1 cellular context compared by ENCODE assay signal in genomic region chr16:50066482-50067289, GRCh38.
A peak's percentile ranks its signal among the peaks of the same experiment; 100 is the strongest.
TF ChIP-seq lines count a peak whose summit lies in the region.

No MANE protein-coding gene starts in this region.

TF ChIP-seq in HepG2, 621 proteins besides CTCF, POLR2A, EP300 and RAD21 (continued from another document and continues in another):
- TF ChIP-seq HMGXB3 (CRISPR knock-in tag; IDR thresholded peaks at IDR 0.05; ENCODE audit: borderline replicate concordance) (no peak; the same call in 1 of the 2 replicates), ZNF616 (CRISPR knock-in tag; IDR thresholded peaks at IDR 0.05; ENCODE audit: low read depth) (no peak), ZNF160 (CRISPR knock-in tag; IDR thresholded peaks at IDR 0.05) (no peak; the same call in 1 of the 2 replicates), STAT6 (CRISPR knock-in tag; IDR thresholded peaks at IDR 0.05; ENCODE audit: borderline replicate concordance) (no peak), MEIS2 (CRISPR knock-in tag; IDR thresholded peaks at IDR 0.05) (no peak; the same call in 1 of the 2 replicates), ZNF720 (CRISPR knock-in tag; IDR thresholded peaks at IDR 0.05) (no peak), ZNF792 (CRISPR knock-in tag; IDR thresholded peaks at IDR 0.05) (no peak), BATF2 (CRISPR knock-in tag; IDR thresholded peaks at IDR 0.05) (no peak), SALL1 (CRISPR knock-in tag; IDR thresholded peaks at IDR 0.05) (no peak), FOXP1 (IDR thresholded peaks at IDR 0.05) (no peak), FOXP1 (CRISPR knock-in tag; IDR thresholded peaks at IDR 0.05) (no peak), REL (CRISPR knock-in tag; conservative IDR thresholded peaks at IDR 0.05) (no peak), RXRB (CRISPR knock-in tag; IDR thresholded peaks at IDR 0.05; ENCODE audit: borderline replicate concordance) (no peak), PRPF4 (IDR thresholded peaks at IDR 0.05; ENCODE audit: low read depth, low read length, poor library complexity, severe bottlenecking) (no peak), ZNF230 (CRISPR knock-in tag; IDR thresholded peaks at IDR 0.05) (0 out of 2 replicates have a peak, but pooled peaks have one; percentile 64), GRHL1 (CRISPR knock-in tag; conservative IDR thresholded peaks at IDR 0.05) (no peak), MED13 (CRISPR knock-in tag; IDR thresholded peaks at IDR 0.05) (no peak; the same call in 1 of the 2 replicates), ZNF644 (CRISPR knock-in tag; IDR thresholded peaks at IDR 0.05; ENCODE audit: low read depth) (no peak), XRCC5 (optimal IDR thresholded peaks at IDR 0.05; ENCODE audit: low read length) (peak; percentile 19), ZNF292 (CRISPR knock-in tag; IDR thresholded peaks at IDR 0.05; ENCODE audit: borderline replicate concordance, low read depth) (no peak), DNMT1 (CRISPR knock-in tag; IDR thresholded peaks at IDR 0.05) (no peak), CBFB (CRISPR knock-in tag; IDR thresholded peaks at IDR 0.05) (no peak), AHDC1 (CRISPR knock-in tag; IDR thresholded peaks at IDR 0.05; ENCODE audit: borderline replicate concordance) (no peak), MED8 (CRISPR knock-in tag; IDR thresholded peaks at IDR 0.05; ENCODE audit: insufficient replicate concordance) (no peak), ZNF574 (CRISPR knock-in tag; IDR thresholded peaks at IDR 0.05) (peak; percentile 47; the same call in 1 of the 2 replicates), SAP130 (CRISPR knock-in tag; IDR thresholded peaks at IDR 0.05; ENCODE audit: low read depth) (no peak; the same call in 1 of the 2 replicates), HNRNPUL1 (IDR thresholded peaks at IDR 0.05; ENCODE audit: low read depth, low read length) (no peak), SAFB2 (CRISPR knock-in tag; IDR thresholded peaks at IDR 0.05; ENCODE audit: borderline replicate concordance, low read depth) (peak; percentile 4; the same call in 1 of the 2 replicates), MYC (CRISPR knock-in tag; IDR thresholded peaks at IDR 0.05; ENCODE audit: borderline replicate concordance) (no peak), DNMT3B (CRISPR knock-in tag; conservative IDR thresholded peaks at IDR 0.05) (no peak), ZNF737 (CRISPR knock-in tag; IDR thresholded peaks at IDR 0.05; ENCODE audit: borderline replicate concordance) (no peak), PREB (CRISPR knock-in tag; IDR thresholded peaks at IDR 0.05) (peak; percentile 13; the same call in 1 of the 2 replicates), HDAC1 (CRISPR knock-in tag; IDR thresholded peaks at IDR 0.05) (peak; percentile 68), ZNF724P (CRISPR knock-in tag; IDR thresholded peaks at IDR 0.05; ENCODE audit: borderline replicate concordance) (no peak)
